9 cellular contexts compared by ENCODE assay signal in genomic region chr19:5804516-5805464, GRCh38. TPM values are rescaled to one million over a fixed set of nuclear protein-coding genes. Genes with fewer than 3 reads are reported as not detected.
DNase-seq lines count a peak whose midpoint lies in the region; ATAC-seq, FAIRE-seq and TF ChIP-seq lines count a peak whose summit lies in the region.
"Had no signal": no experiment of that assay in that cellular context is flagged by ENCODE, and none has a peak within 500 bp of the region (broad histone marks: within the 10 kb centered on the region; RNA-seq: fewer than 3 reads in every experiment).

NRTN (plus strand) TSS chr19:5805067; CDS start chr19:5824166, 19,099 bp downstream.

- H3K36me3 ChIP-seq in SK-N-MC (ENCODE audit: insufficient read depth, low read length): no peaks in the 10 kb centered on the region
- no peaks in the 10 kb centered on the region for H3K36me3 ChIP-seq in K562 (ENCODE audit: control insufficient read depth, insufficient read depth, low read length)
- H3K36me3 ChIP-seq in left lung: no peaks in the 10 kb centered on the region
- H3K36me3 ChIP-seq in testis (ENCODE audit: low read depth, missing control alignments): no peaks in the 10 kb centered on the region

- 0% methylated on average over 20 of the region's 107 CpGs for WGBS in K562 (ENCODE audit: insufficient coverage, low coverage, missing lambda C conversion rate)
- WGBS in testis, 2 donors: 2% methylated on average over 9 to 33 of the region's 107 CpGs

- TF ChIP-seq POLR2A in K562 (conservative IDR thresholded peaks at IDR 0.05): no peak
- no peak for TF ChIP-seq POLR2A in testis (IDR thresholded peaks at IDR 0.05)

- H3K4me3 ChIP-seq in SK-N-MC (peak within 1 kb of the TSS; percentile 79), K562 (peak within 1 kb of the TSS; percentile 33), left lung (peak within 1 kb of the TSS; percentile 15 to 28), testis (peak within 1 kb of the TSS; percentile 26 to 43)

- FAIRE-seq in K562 (lab: Jason Lieb, UNC): no peak

- no peak within 1 kb of the TSS; the same call in 1 of the 2 replicates for H3K27ac ChIP-seq in SK-N-MC
- H3K27ac ChIP-seq in K562 (ENCODE audit: extremely low read depth, low read depth, low read length): no peak within 1 kb of the TSS
- no peak within 1 kb of the TSS for H3K27ac ChIP-seq in left lung
- H3K27ac ChIP-seq in testis: no peak within 1 kb of the TSS
- H3K27ac ChIP-seq: 22Rv1 had no signal

- no TSS peak for BruUV-seq in K562 (replicated peaks; lab: Mats Ljungman, UMichigan)

- H3K9me3 ChIP-seq in SK-N-MC (ENCODE audit: low read depth, low read length) (no peaks in the 10 kb centered on the region), K562 (replicated peaks; ENCODE audit: control insufficient read depth, insufficient read depth, low read depth, low read length) (no peaks in the 10 kb centered on the region), left lung (no peaks in the 10 kb centered on the region), testis (no peaks in the 10 kb centered on the region)

- peaks cover 25 to 68% of the 10 kb centered on the region in 2 experiments for H3K4me1 ChIP-seq in K562 (replicated peaks in 1 of 2; ENCODE audit: control insufficient read depth in 2 of 2, insufficient read depth in 2 of 2, low read length in 2 of 2)
- H3K4me1 ChIP-seq in left lung: peaks cover 10 to 28% of the 10 kb centered on the region in 2 donors
- peaks cover 33% of the 10 kb centered on the region for H3K4me1 ChIP-seq in testis

- no peaks in the 10 kb centered on the region for H3K27me3 ChIP-seq in K562 (ENCODE audit: control insufficient read depth in 2 of 2, insufficient read depth in 2 of 2, low read length in 2 of 2)
- peaks cover 13 to 71% of the 10 kb centered on the region in 2 donors for H3K27me3 ChIP-seq in left lung
- H3K27me3 ChIP-seq in testis: no peaks in the 10 kb centered on the region

- CTCF ChIA-PET in K562 (lab: Yijun Ruan, JAX; ENCODE audit: low intra/inter-chr PET ratio): interaction anchor here (0.6 to 4.2 kb wide), 6 partner anchors 18 to 217 kb away, joined by 3 to 48 read pairs (median 12); no protein-coding TSS in a partner anchor

- POLR2A ChIA-PET in K562 (lab: Yijun Ruan, JAX): interaction anchor here (0.6 to 1.6 kb wide), 11 partner anchors 9 to 113 kb away, joined by 3 to 8 read pairs (median 3); partner anchors contain the start of genes CATSPERD, DUS3L, LONP1 and NDUFA11

- peak; percentile 77 for DNase-seq in DMS 273 (lab: John Stamatoyannopoulos, UW; ENCODE audit: unreplicated experiment)
- no peak for DNase-seq in DMS 273 treated with DMSO at 0.1 percent for 48 hours (lab: John Stamatoyannopoulos, UW)
- DNase-seq in SK-N-MC (ENCODE audit: low read depth, low spot score): no peak
- DNase-seq in K562 (ENCODE audit: extremely low read depth in 1 of 4, low spot score in 3 of 4): peak; percentile 72 to 91 (median 86)
- peak in 1 of 2 donors; percentile 78 for DNase-seq in left lung
- no peak for DNase-seq in testis
- DNase-seq in middle frontal gyrus (ENCODE audit: extremely low spot score, low spot score): no peak

- no peak for TF ChIP-seq EP300 in K562 (IDR thresholded peaks at IDR 0.05; ENCODE audit: low read length)

- peak within 1 kb of the TSS; percentile 81 for H2AFZ ChIP-seq in K562 (ENCODE audit: low read depth, low read length)

- TF ChIP-seq CTCF in K562 (IDR thresholded peaks at IDR 0.05 in 2 of 3, conservative IDR thresholded peaks at IDR 0.05 in 1 of 3; ENCODE audit: insufficient read depth in 2 of 3, low read depth in 1 of 3, low read length in 3 of 3) (no peak), left lung (IDR thresholded peaks at IDR 0.05) (no peak), testis (IDR thresholded peaks at IDR 0.05) (no peak)

- H3K4me2 ChIP-seq in K562 (ENCODE audit: insufficient read depth, low read length): peak within 1 kb of the TSS; percentile 45

- no peaks in the 10 kb centered on the region for H3K79me2 ChIP-seq in K562 (ENCODE audit: control insufficient read depth, insufficient read depth, low read length)

- H3K9me1 ChIP-seq in K562 (ENCODE audit: control insufficient read depth, insufficient read depth, low read length): no peaks in the 10 kb centered on the region

- TF ChIP-seq RAD21 in K562 (CRISPR knock-in tag; conservative IDR thresholded peaks at IDR 0.05 in 1 of 2, IDR thresholded peaks at IDR 0.05 in 1 of 2): no peak

- no peaks in the 10 kb centered on the region for H4K20me1 ChIP-seq in K562 (replicated peaks; ENCODE audit: control insufficient read depth, insufficient read depth, low read length)

- ATAC-seq in K562 (peak; percentile 62), left lung (peak; percentile 67), GM18520 (IDR thresholded peaks at IDR 0.05; ENCODE audit: unreplicated experiment) (no peak)

- intact Hi-C loops in K562 (cut with micrococcal nuclease) (loop anchor here (1.0 to 10.0 kb wide), 4 partner anchors 18 to 218 kb away; no protein-coding TSS in a partner anchor), left lung (cut with DNase I) (loop anchor here in 1 of 2 donors (5.0 kb wide), 1 partner anchor 88 kb away; no protein-coding TSS in a partner anchor), testis (cut with DNase I; ENCODE audit: low total_unique reads) (no loop called here)

- in situ Hi-C loops in K562 (cut with MboI): loop anchor here (5.0 kb wide), 2 partner anchors 88 to 218 kb away; no protein-coding TSS in a partner anchor

- H3K9ac ChIP-seq in SK-N-MC (ENCODE audit: insufficient read length): peak within 1 kb of the TSS; percentile 59
- peak within 1 kb of the TSS; percentile 13 to 83; a peak in 3 of 4 replicates for H3K9ac ChIP-seq in K562 (ENCODE audit: insufficient read depth in 1 of 2, low read depth in 2 of 2, low read length in 2 of 2)

TF ChIP-seq in K562, 482 proteins besides CTCF, POLR2A, EP300 and RAD21 (continues in another document):
- TF ChIP-seq CXXC5 (CRISPR knock-in tag; IDR thresholded peaks at IDR 0.05) (0 out of 2 replicates have a peak, but pooled peaks have one; percentile 2), MEF2D (tag; conservative IDR thresholded peaks at IDR 0.05; ENCODE audit: low read depth) (no peak), GABPB1 (CRISPR knock-in tag; IDR thresholded peaks at IDR 0.05) (peak; percentile 3), PHF8 (IDR thresholded peaks at IDR 0.05; ENCODE audit: borderline replicate concordance, low read length) (peak; percentile 35; the same call in 1 of the 2 replicates), CHD4 (IDR thresholded peaks at IDR 0.05; ENCODE audit: insufficient read depth, insufficient replicate concordance, low read depth, low read length, poor library complexity, severe bottlenecking) (peak; percentile 23), POLR2G (IDR thresholded peaks at IDR 0.05; ENCODE audit: low read depth, low read length) (0 out of 2 replicates have a peak, but pooled peaks have one; percentile 37), RCOR1 (IDR thresholded peaks at IDR 0.05; ENCODE audit: borderline replicate concordance in 1 of 2, low read depth in 2 of 2, low read length in 2 of 2) (no peak)
- TF ChIP-seq, protein P1, sequence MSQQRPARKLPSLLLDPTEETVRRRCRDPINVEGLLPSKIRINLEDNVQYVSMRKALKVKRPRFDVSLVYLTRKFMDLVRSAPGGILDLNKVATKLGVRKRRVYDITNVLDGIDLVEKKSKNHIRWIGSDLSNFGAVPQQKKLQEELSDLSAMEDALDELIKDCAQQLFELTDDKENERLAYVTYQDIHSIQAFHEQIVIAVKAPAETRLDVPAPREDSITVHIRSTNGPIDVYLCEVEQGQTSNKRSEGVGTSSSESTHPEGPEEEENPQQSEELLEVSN (IDR thresholded peaks at IDR 0.05; ENCODE audit: borderline replicate concordance in 1 of 2, extremely low read depth in 1 of 2, insufficient read depth in 1 of 2, insufficient read length in 1 of 2, low read depth in 1 of 2, low read length in 1 of 2, poor library complexity in 1 of 2, severe bottlenecking in 1 of 2): peak in 1 of 2 experiments; percentile 83
- TF ChIP-seq, protein P2, sequence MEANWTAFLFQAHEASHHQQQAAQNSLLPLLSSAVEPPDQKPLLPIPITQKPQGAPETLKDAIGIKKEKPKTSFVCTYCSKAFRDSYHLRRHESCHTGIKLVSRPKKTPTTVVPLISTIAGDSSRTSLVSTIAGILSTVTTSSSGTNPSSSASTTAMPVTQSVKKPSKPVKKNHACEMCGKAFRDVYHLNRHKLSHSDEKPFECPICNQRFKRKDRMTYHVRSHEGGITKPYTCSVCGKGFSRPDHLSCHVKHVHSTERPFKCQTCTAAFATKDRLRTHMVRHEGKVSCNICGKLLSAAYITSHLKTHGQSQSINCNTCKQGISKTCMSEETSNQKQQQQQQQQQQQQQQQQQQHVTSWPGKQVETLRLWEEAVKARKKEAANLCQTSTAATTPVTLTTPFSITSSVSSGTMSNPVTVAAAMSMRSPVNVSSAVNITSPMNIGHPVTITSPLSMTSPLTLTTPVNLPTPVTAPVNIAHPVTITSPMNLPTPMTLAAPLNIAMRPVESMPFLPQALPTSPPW (CRISPR knock-in tag; IDR thresholded peaks at IDR 0.05): peak; percentile 60

RNA-seq across cellular contexts. Expression of gene NRTN, which starts in this region (rescaled TPM):
- total RNA-seq in K562 (2011; cell fraction: chromatin; rRNA removed; ENCODE audit: low replicate concordance): 0.67 and 2.5 TPM in 2 replicates
- 2.2 and 2.7 TPM in 2 replicates for total RNA-seq in K562 (2011; cell fraction: nucleolus; rRNA removed)
- 1.5 and 2.1 TPM in 2 replicates for total RNA-seq in K562 (2011; cell fraction: nucleoplasm; rRNA removed)
- total RNA-seq in K562 (2014; rRNA removed): 7.3 and 8.1 TPM in 2 replicates
- 0.62 and 0.70 TPM in 2 replicates for total RNA-seq in K562 (2014; rRNA removed; fragmentation: Illumina TruSeq; extraction: Trizol)
- total RNA-seq in K562 (2015; rRNA removed; fragmentation: Illumina TruSeq; extraction: Trizol): 1.6 TPM in 2 replicates
- 5.3 and 7.8 TPM in 2 replicates for total RNA-seq in K562 (2021)
- 1.1 and 2.2 TPM in 2 replicates for polyA plus RNA-seq in K562 (2011; rRNA removed)
- 2.6 and 9.4 TPM in 2 replicates for polyA plus RNA-seq in K562 (2011; cell fraction: cytosol; rRNA removed)
- 1.6 and 2.0 TPM in 2 replicates for polyA plus RNA-seq in K562 (2011; cell fraction: nucleus; rRNA removed)
- 2.4 and 6.4 TPM in 2 replicates for polyA plus RNA-seq in K562 (2012)
- polyA plus RNA-seq in K562 (2014; fragmentation: Illumina TruSeq; extraction: Trizol): 1.6 and 3.3 TPM in 2 replicates
- not detected for polyA plus RNA-seq in K562 (2014; fragmentation: Nextera tagmentation; extraction: Ambion mirVana)
- polyA plus RNA-seq in K562 (2014; rRNA removed): 2.4 and 4.0 TPM in 2 replicates
- 0.25 and 0.45 TPM in 2 replicates for polyA minus RNA-seq in K562 (2011; rRNA and poly(A)+ RNA removed)
- polyA minus RNA-seq in K562 (2011; cell fraction: cytosol; rRNA and poly(A)+ RNA removed): 2.3 and 3.3 TPM in 2 replicates
- polyA minus RNA-seq in K562 (2011; cell fraction: nucleus; rRNA and poly(A)+ RNA removed): 1.1 and 1.5 TPM in 2 replicates
- 1 to 10 TPM; 1.5 to 1.6 TPM for total RNA-seq in left lung
- total RNA-seq in testis: 10 to 100 TPM in 1 of 2 donors, 1 to 10 TPM in 1; 6.5 to 13.5 TPM
- polyA plus RNA-seq in testis (ENCODE audit: insufficient read depth, low read depth, low replicate concordance): 1.7 TPM

Comparison
In these comparisons a context has a peak if more than half of its experiments do, and no peak if none do; other contexts are left out.
1. DNase-seq: peak in DMS 273 (single experiment) and K562 (4 of 4); none in DMS 273 treated with DMSO at 0.1 percent for 48 hours (single experiment), SK-N-MC (single experiment), testis (single experiment) and middle frontal gyrus (single experiment).
2. H3K4me3 ChIP-seq: peak in every context shown above with its lines; median percentile 79 in SK-N-MC; 34 in testis; 33 in K562; 22 in left lung.